Comparison of ENCODE assay signal across 27 cellular contexts in the genomic region with DNA sequence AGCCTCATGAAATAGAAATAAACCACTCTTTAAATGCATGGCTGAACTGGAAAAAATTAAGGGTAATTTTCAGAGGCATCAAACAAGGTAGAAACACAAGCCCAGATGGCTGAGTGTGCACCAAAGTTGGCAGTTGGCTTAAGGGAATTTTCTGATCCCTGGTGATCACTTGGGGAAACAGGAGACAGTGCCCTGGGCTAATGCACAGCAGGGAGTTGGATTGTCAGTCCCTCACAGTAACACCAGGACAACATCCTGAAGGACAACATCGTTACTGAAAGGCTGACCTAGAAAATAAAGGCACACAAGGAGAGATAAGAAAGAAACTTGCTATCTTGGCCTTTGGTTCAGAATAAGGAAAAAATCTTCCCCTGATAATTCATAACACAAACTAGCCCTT.
DNase-seq lines count a peak whose midpoint lies in the region; ATAC-seq, FAIRE-seq and TF ChIP-seq lines count a peak whose summit lies in the region.
"Had no signal": no experiment of that assay in that cellular context is flagged by ENCODE, and none has a peak within 500 bp of the region (broad histone marks: within the 10 kb centered on the region; RNA-seq: fewer than 3 reads in every experiment).

No MANE protein-coding gene starts in this region.

- H3K4me3 ChIP-seq in mammary epithelial cell (replicated peaks in 1 of 3; ENCODE audit: insufficient read depth in 1 of 3, low read depth in 2 of 3, low read length in 3 of 3): no peak overlapping the region
- H3K4me3 ChIP-seq in astrocyte (ENCODE audit: insufficient read depth, low read depth, low read length): no peak overlapping the region
- no peak overlapping the region for H3K4me3 ChIP-seq in mesenchymal stem cell (ENCODE audit: insufficient read depth in 1 of 2, low read depth in 1 of 2, low read length in 2 of 2)
- H3K4me3 ChIP-seq: cardiac muscle cell, coronary artery, Peyer's patch, sigmoid colon had no signal

- H2BK15ac ChIP-seq in mesenchymal stem cell (ENCODE audit: low read depth, poor library complexity, severe bottlenecking): no peak overlapping the region

- H3K27me3 ChIP-seq in mammary epithelial cell (ENCODE audit: insufficient read depth, low read length) (no peaks in the 10 kb centered on the region), astrocyte (ENCODE audit: insufficient read depth, low read length) (no peaks in the 10 kb centered on the region), mesenchymal stem cell (ENCODE audit: control insufficient read depth in 1 of 2, insufficient read depth in 1 of 2, low read length in 2 of 2) (no peaks in the 10 kb centered on the region)
- H3K27me3 ChIP-seq: cardiac muscle cell, Peyer's patch, sigmoid colon had no signal

- POLR2A ChIA-PET in MCF 10A (lab: Yijun Ruan, JAX): no interaction called here

- H3K9ac ChIP-seq in mammary epithelial cell (ENCODE audit: insufficient read depth, low read length): no peak overlapping the region
- no peak overlapping the region for H3K9ac ChIP-seq in astrocyte (ENCODE audit: low read length)
- no peak overlapping the region for H3K9ac ChIP-seq in mesenchymal stem cell (ENCODE audit: low read length)
- H3K9ac ChIP-seq: KMS-11 had no signal

- H3K9me3 ChIP-seq in mammary epithelial cell (replicated peaks; ENCODE audit: insufficient read depth, low read length) (no peaks in the 10 kb centered on the region), astrocyte (ENCODE audit: insufficient read depth, low read depth, low read length) (no peaks in the 10 kb centered on the region), mesenchymal stem cell (ENCODE audit: control insufficient read depth, low read length) (no peaks in the 10 kb centered on the region)
- H3K9me3 ChIP-seq: Peyer's patch, sigmoid colon had no signal

- no peak overlapping the region for H2AFZ ChIP-seq in mammary epithelial cell (ENCODE audit: low read depth, low read length)
- no peak overlapping the region for H2AFZ ChIP-seq in astrocyte (ENCODE audit: low read depth, low read length)
- no peak overlapping the region for H2AFZ ChIP-seq in mesenchymal stem cell (ENCODE audit: low read depth, low read length)

- no peak for FAIRE-seq in astrocyte (lab: Jason Lieb, UNC)
- FAIRE-seq: A204.1 had no signal

- H3K27me3 Mint-ChIP-seq in MCF 10A (ENCODE audit: insufficient read depth, unreplicated experiment) (no peaks in the 10 kb centered on the region), astrocyte (ENCODE audit: low read depth, unreplicated experiment) (no peaks in the 10 kb centered on the region)
- H3K27me3 Mint-ChIP-seq: progenitor cell of endocrine pancreas had no signal

- peak overlapping the region in 1 of 2 experiments; percentile 37 for H2BK12ac ChIP-seq in mesenchymal stem cell (ENCODE audit: low read length in 2 of 2)

- H3K79me2 ChIP-seq in mammary epithelial cell (ENCODE audit: insufficient read depth, low read length): no peaks in the 10 kb centered on the region
- H3K79me2 ChIP-seq in astrocyte (ENCODE audit: insufficient read depth, low read length): no peaks in the 10 kb centered on the region

- H3K4me1 Mint-ChIP-seq in MCF 10A (ENCODE audit: insufficient read depth, unreplicated experiment) (no peaks in the 10 kb centered on the region), astrocyte (ENCODE audit: low read depth, unreplicated experiment) (peaks cover 40% of the 10 kb centered on the region)
- H3K4me1 Mint-ChIP-seq: CD4-positive, alpha-beta memory T cell had no signal

- dilution Hi-C loops in mammary epithelial cell (cut with HindIII; ENCODE audit: low sequenced_read_pairs): no loop called here

- DNase-seq in MCF 10A (ENCODE audit: unreplicated experiment) (no peak), mammary epithelial cell (no peak), astrocyte (ENCODE audit: low read depth) (no peak), mesenchymal stem cell (no peak), G401 (ENCODE audit: low spot score) (no peak), SHP77 treated with DMSO at 0.1 percent for 48 hours (lab: John Stamatoyannopoulos, UW) (no peak)
- no peak for DNase-seq in stimulated activated CD4-positive, alpha-beta T cell treated with anti-CD3 and anti-CD28 coated beads, Interleukin-4, amount 100 ng/mL, for 4 hours
- DNase-seq: activated CD4-positive, alpha-beta T cell treated with anti-CD3 and anti-CD28 coated beads, Interleukin-2, amount 50 U/mL, for 48 hours; CD4-positive, alpha-beta memory T cell; effector memory CD4-positive, alpha-beta T cell; erythroblast; head of caudate nucleus; left cardiac atrium; NCI-H1436; NK-92 treated with Interleukin-12 subunit alpha and Interleukin-12 subunit beta, amount 100 ng/mL, for 24 hours; Peyer's patch; sigmoid colon; stimulated activated naive CD4-positive, alpha-beta T cell treated with Interleukin-2 at 50 U/mL for 16 hours had no signal

- H3K23ac ChIP-seq in mesenchymal stem cell (ENCODE audit: low read length in 2 of 2): no peak overlapping the region

- H3K18ac ChIP-seq in mesenchymal stem cell (ENCODE audit: low read depth in 1 of 2, low read length in 2 of 2): no peak overlapping the region

- H4K91ac ChIP-seq in mesenchymal stem cell (ENCODE audit: low read length): no peak overlapping the region

- H3K79me1 ChIP-seq in mesenchymal stem cell (replicated peaks; ENCODE audit: low read length, poor library complexity, severe bottlenecking): no peaks in the 10 kb centered on the region

- H4K20me1 ChIP-seq in mammary epithelial cell (ENCODE audit: insufficient read depth, low read length) (no peaks in the 10 kb centered on the region), astrocyte (ENCODE audit: insufficient read depth, low read length) (no peaks in the 10 kb centered on the region)

- no peak overlapping the region for H3K4me3 Mint-ChIP-seq in MCF 10A (ENCODE audit: unreplicated experiment)
- no peak overlapping the region for H3K4me3 Mint-ChIP-seq in astrocyte (ENCODE audit: unreplicated experiment)
- H3K4me3 Mint-ChIP-seq: activated T-helper 1 cell treated with anti-CD3 and anti-CD28 coated beads, Interleukin-12 subunit alpha, Interleukin-12 subunit beta, Interleukin-2, Interleukin-4 antibody, amounts not matched to agents 30 ng/mL and 10 ng/mL and 1 ng/mL, durations not matched to agents 14 hours and 24 hours and 36 hours; CD4-positive, alpha-beta memory T cell had no signal

- no peak overlapping the region for H2BK5ac ChIP-seq in mesenchymal stem cell (ENCODE audit: low read depth, low read length, poor library complexity, severe bottlenecking)

- H4K8ac ChIP-seq in mesenchymal stem cell (ENCODE audit: low read length): no peak overlapping the region

- H2BK120ac ChIP-seq in mesenchymal stem cell (ENCODE audit: low read depth, low read length): no peak overlapping the region

- H3K27ac ChIP-seq in mammary epithelial cell (ENCODE audit: insufficient read depth, low read depth, low read length): no peak overlapping the region
- H3K27ac ChIP-seq in astrocyte (ENCODE audit: low read depth, low read length): no peak overlapping the region
- H3K27ac ChIP-seq in mesenchymal stem cell (ENCODE audit: low read length, poor library complexity, severe bottlenecking): peak overlapping the region; percentile 73
- H3K27ac ChIP-seq: cardiac muscle cell, coronary artery, KMS-11, Peyer's patch, sigmoid colon had no signal

- H3K36me3 ChIP-seq in mammary epithelial cell (ENCODE audit: insufficient read depth, low read length) (no peaks in the 10 kb centered on the region), astrocyte (ENCODE audit: insufficient read depth, low read length) (no peaks in the 10 kb centered on the region), mesenchymal stem cell (ENCODE audit: control insufficient read depth in 1 of 2, insufficient read depth in 2 of 2, low read depth in 1 of 2, low read length in 2 of 2) (no peaks in the 10 kb centered on the region)
- H3K36me3 ChIP-seq: cardiac muscle cell, Peyer's patch, sigmoid colon had no signal

- H3K14ac ChIP-seq in mesenchymal stem cell (ENCODE audit: low read length in 2 of 2): no peak overlapping the region

- CTCF ChIA-PET in MCF 10A (lab: Yijun Ruan, JAX) (no interaction called here), mammary epithelial cell (lab: Charles Lee; ENCODE audit: low non-redundant PET) (no interaction called here)

- H3K4me2 ChIP-seq in mammary epithelial cell (ENCODE audit: insufficient read depth, low read depth, low read length): no peak overlapping the region
- H3K4me2 ChIP-seq in astrocyte (ENCODE audit: low read length): peak overlapping the region; percentile 33
- H3K4me2 ChIP-seq in mesenchymal stem cell (ENCODE audit: low read length, poor library complexity, severe bottlenecking): no peak overlapping the region
- H3K4me2 ChIP-seq: KMS-11 had no signal

- no TSS peak for BruUV-seq in MCF 10A (replicated peaks; lab: Mats Ljungman, UMichigan)
- no TSS peak for BruUV-seq in mammary epithelial cell (replicated peaks; lab: Mats Ljungman, UMichigan)

- no peaks in the 10 kb centered on the region for H3K9me3 Mint-ChIP-seq in MCF 10A (ENCODE audit: unreplicated experiment)
- H3K9me3 Mint-ChIP-seq in astrocyte (ENCODE audit: unreplicated experiment): no peaks in the 10 kb centered on the region
- H3K9me3 Mint-ChIP-seq: activated naive CD4-positive, alpha-beta T cell treated with anti-CD3 and anti-CD28 coated beads, Interleukin-2, amount 50 U/mL, for 72 hours; activated T-helper 1 cell treated with anti-CD3 and anti-CD28 coated beads, Interleukin-12 subunit alpha, Interleukin-12 subunit beta, Interleukin-2, Interleukin-4 antibody, amounts not matched to agents 30 ng/mL and 10 ng/mL and 1 ng/mL, durations not matched to agents 14 hours and 24 hours and 36 hours had no signal

- H2AK5ac ChIP-seq in mesenchymal stem cell (ENCODE audit: low read length, severe bottlenecking): peak overlapping the region; percentile 29

- H3K27ac Mint-ChIP-seq in MCF 10A (ENCODE audit: low read depth, unreplicated experiment) (peak overlapping the region; percentile 49), astrocyte (ENCODE audit: unreplicated experiment) (peak overlapping the region; percentile 90)
- H3K27ac Mint-ChIP-seq: activated naive CD4-positive, alpha-beta T cell treated with anti-CD3 and anti-CD28 coated beads, Interleukin-2, amount 50 U/mL, for 72 hours; activated T-helper 1 cell treated with anti-CD3 and anti-CD28 coated beads, Interleukin-12 subunit alpha, Interleukin-12 subunit beta, Interleukin-2, Interleukin-4 antibody, amounts not matched to agents 30 ng/mL and 10 ng/mL and 1 ng/mL, durations not matched to agents 14 hours and 24 hours and 36 hours; CD4-positive, alpha-beta memory T cell; progenitor cell of endocrine pancreas had no signal

- TF ChIP-seq CTCF in MCF 10A (IDR thresholded peaks at IDR 0.05; ENCODE audit: unreplicated experiment): no peak
- TF ChIP-seq CTCF in mammary epithelial cell (conservative IDR thresholded peaks at IDR 0.05 in 1 of 2, IDR thresholded peaks at IDR 0.05 in 1 of 2; ENCODE audit: extremely low read depth in 1 of 2, insufficient read depth in 1 of 2, low read depth in 1 of 2, low read length in 2 of 2): no peak
- TF ChIP-seq CTCF in astrocyte (IDR thresholded peaks at IDR 0.05; ENCODE audit: insufficient read depth, low read depth, low read length): no peak

- H3K4ac ChIP-seq in mesenchymal stem cell (ENCODE audit: low read depth in 1 of 2, low read length in 2 of 2): no peak overlapping the region

- ATAC-seq in GM19463 (IDR thresholded peaks at IDR 0.05; ENCODE audit: unreplicated experiment): no peak
- ATAC-seq: activated CD4-positive, CD25-positive, alpha-beta regulatory T cell treated with anti-CD3 and anti-CD28 coated beads, Interleukin-2, amount 50 U/mL, for 24 hours; activated naive CD4-positive, alpha-beta T cell treated with anti-CD3 and anti-CD28 coated beads, Interleukin-2, amount 50 U/mL, for 72 hours; left cardiac atrium had no signal

- WGBS in mammary epithelial cell (ENCODE audit: low coverage, missing lambda C conversion rate): 85% methylated on average over 1 of the region's 1 CpG
- WGBS in mesenchymal stem cell: no CpG with 5 or more reads among the region's 1 CpG

- peaks cover 4% of the 10 kb centered on the region for H3K4me1 ChIP-seq in mammary epithelial cell (ENCODE audit: insufficient read depth, low read length)
- H3K4me1 ChIP-seq in astrocyte (ENCODE audit: insufficient read depth, low read length): peaks cover 12% of the 10 kb centered on the region
- peaks cover 2% of the 10 kb centered on the region for H3K4me1 ChIP-seq in mesenchymal stem cell (ENCODE audit: control insufficient read depth, insufficient read depth, low read depth, low read length)
- H3K4me1 ChIP-seq: Peyer's patch, sigmoid colon had no signal

- intact Hi-C loops in MCF 10A (cut with micrococcal nuclease) (no loop called here), mammary epithelial cell (cut with micrococcal nuclease) (no loop called here)

- no peaks in the 10 kb centered on the region for H3K36me3 Mint-ChIP-seq in MCF 10A (ENCODE audit: insufficient read depth, unreplicated experiment)
- no peaks in the 10 kb centered on the region for H3K36me3 Mint-ChIP-seq in astrocyte (ENCODE audit: low read depth, unreplicated experiment)
- H3K36me3 Mint-ChIP-seq: activated naive CD4-positive, alpha-beta T cell treated with anti-CD3 and anti-CD28 coated beads, Interleukin-2, amount 50 U/mL, for 72 hours; CD4-positive, alpha-beta memory T cell had no signal

- in situ Hi-C loops in mammary epithelial cell (cut with MboI; ENCODE audit: low sequenced_read_pairs in 2 of 2) (no loop called here), G401 (cut with HindIII; ENCODE audit: low sequenced_read_pairs) (no loop called here)
